Comparison of ENCODE assay signal across 24 cellular contexts in the genomic region with DNA sequence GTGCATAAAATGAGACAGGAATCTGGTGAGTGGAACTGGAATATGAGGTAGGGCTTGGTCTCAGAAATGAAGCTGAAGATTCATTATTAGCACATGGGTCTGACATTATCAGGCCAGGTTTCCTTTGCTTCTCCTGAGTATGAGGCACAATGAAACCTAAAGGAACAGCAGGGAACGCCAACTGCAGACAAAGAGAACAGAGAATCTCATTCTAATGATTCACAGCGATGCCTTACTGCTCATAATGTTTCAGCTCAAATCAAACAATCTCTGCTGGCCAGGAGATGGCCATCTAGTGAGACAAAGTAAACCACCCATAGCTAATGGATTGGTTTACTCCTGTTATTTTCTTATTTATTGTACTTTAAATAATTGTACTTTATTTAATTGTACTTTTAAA.
A peak's percentile ranks its signal among the peaks of the same experiment; 100 is the strongest.
DNase-seq lines count a peak whose midpoint lies in the region; ATAC-seq, FAIRE-seq and TF ChIP-seq lines count a peak whose summit lies in the region.
"Had no signal": no experiment of that assay in that cellular context is flagged by ENCODE, and none has a peak within 500 bp of the region (broad histone marks: within the 10 kb centered on the region; RNA-seq: fewer than 3 reads in every experiment).

No MANE protein-coding gene starts in this region.

- H3K27ac Mint-ChIP-seq in WTC11: peak overlapping the region; percentile 3; the same call in 1 of the 2 replicates
- H3K27ac Mint-ChIP-seq: activated T-cell treated with anti-CD3 and anti-CD28 coated beads, Interleukin-2, amount 50 U/mL, for 24 hours; CD4-positive, CD25-positive, alpha-beta regulatory T cell had no signal

- H3K4me1 ChIP-seq in mesendoderm (ENCODE audit: control insufficient read depth, low read depth, low read length): no peaks in the 10 kb centered on the region
- H3K4me1 ChIP-seq: SJSA1 had no signal

- peak; percentile 71 for ATAC-seq in WTC11
- ATAC-seq in HG03378 (IDR thresholded peaks at IDR 0.05; ENCODE audit: unreplicated experiment): no peak
- ATAC-seq: gastroesophageal sphincter, lower lobe of right lung, sciatic nerve had no signal

- H3K27ac ChIP-seq in mesendoderm (ENCODE audit: low read depth, low read length): no peak overlapping the region
- H3K27ac ChIP-seq: brain microvascular endothelial cell, gastroesophageal sphincter, lower lobe of right lung, SJSA1, stomach, transverse colon had no signal

- no peak overlapping the region for H3K9ac ChIP-seq in mesendoderm (ENCODE audit: low read length)

- POLR2A ChIA-PET in WTC11 (lab: Charles Lee): interaction anchor here (0.6 kb wide), 1 partner anchor 28 kb away, joined by 4 read pairs; no protein-coding TSS in a partner anchor

- H3K4ac ChIP-seq in mesendoderm (ENCODE audit: low read depth, low read length): no peak overlapping the region

- FAIRE-seq in HTR-8/SVneo (lab: Jason Lieb, UNC) (peak; percentile 4), D721Med (lab: Jason Lieb, UNC) (no peak)
- FAIRE-seq: colon, kidney had no signal

- no peak overlapping the region for H2BK5ac ChIP-seq in mesendoderm (ENCODE audit: low read length)

- H4K8ac ChIP-seq in mesendoderm (ENCODE audit: low read depth, low read length): no peak overlapping the region

- H3K4me1 Mint-ChIP-seq in WTC11: peaks cover 14% of the 10 kb centered on the region

- no peak overlapping the region for H2BK120ac ChIP-seq in mesendoderm (ENCODE audit: low read depth, low read length)

- no peak overlapping the region for H4K5ac ChIP-seq in mesendoderm (ENCODE audit: low read length)

- DNase-seq in EH (ENCODE audit: low read depth) (peak; percentile 14), HTR-8/SVneo (ENCODE audit: insufficient read length, low spot score) (no peak), WTC11 (ENCODE audit: low spot score) (no peak), mesendoderm (peak; percentile 10), D721Med (ENCODE audit: insufficient read length, low spot score) (no peak), NCI-H1048 (lab: John Stamatoyannopoulos, UW) (no peak)
- no peak for DNase-seq in activated CD4-positive, alpha-beta T cell treated with anti-CD3 and anti-CD28 coated beads for 1 hour
- DNase-seq: activated CD8-positive, alpha-beta memory T cell treated with anti-CD3 and anti-CD28 coated beads for 24 hours; activated T-cell treated with anti-CD3 and anti-CD28 coated beads, Interleukin-2, amount 50 U/mL, for 24 hours; brain microvascular endothelial cell; CD4-positive, CD25-positive, alpha-beta regulatory T cell; effector memory CD4-positive, alpha-beta T cell; kidney; lower lobe of right lung; NCI-H1694; NCI-H446; stomach; T-helper 1 cell; transverse colon had no signal

- H3K4me3 ChIP-seq in mesendoderm (ENCODE audit: low read length): no peak overlapping the region
- H3K4me3 ChIP-seq: gastroesophageal sphincter, lower lobe of right lung, SJSA1, stomach, transverse colon had no signal

- H3K36me3 Mint-ChIP-seq in WTC11: no peaks in the 10 kb centered on the region; the same call in 1 of the 2 replicates
- H3K36me3 Mint-ChIP-seq: CD4-positive, CD25-positive, alpha-beta regulatory T cell had no signal

- no peak overlapping the region for H3K23ac ChIP-seq in mesendoderm (ENCODE audit: low read length)

- WGBS in mesendoderm (ENCODE audit: extremely low coverage, insufficient coverage, low lambda C conversion rate): no CpG with 5 or more reads among the region's 2 CpGs

- no peaks in the 10 kb centered on the region for H3K79me2 ChIP-seq in mesendoderm (ENCODE audit: control insufficient read depth, insufficient read depth, low read length)

- no peak overlapping the region for H3K18ac ChIP-seq in mesendoderm (ENCODE audit: low read length)

- no peak overlapping the region for H3K4me2 ChIP-seq in mesendoderm (ENCODE audit: low read length)

- no peaks in the 10 kb centered on the region for H3K27me3 ChIP-seq in mesendoderm (ENCODE audit: insufficient read depth, low read length, poor library complexity)
- H3K27me3 ChIP-seq: brain microvascular endothelial cell, gastroesophageal sphincter, SJSA1, stomach, transverse colon had no signal

- no peaks in the 10 kb centered on the region for H3K79me1 ChIP-seq in mesendoderm (ENCODE audit: low read length)

- no peaks in the 10 kb centered on the region for H3K36me3 ChIP-seq in mesendoderm (ENCODE audit: control insufficient read depth, insufficient read depth, low read length)
- H3K36me3 ChIP-seq: brain microvascular endothelial cell, gastroesophageal sphincter, lower lobe of right lung, SJSA1, transverse colon had no signal

- no peak overlapping the region for H2BK15ac ChIP-seq in mesendoderm (replicated peaks; ENCODE audit: low read depth)

- no peaks in the 10 kb centered on the region for H3K27me3 Mint-ChIP-seq in WTC11 (ENCODE audit: low read depth)
- H3K27me3 Mint-ChIP-seq: activated T-cell treated with anti-CD3 and anti-CD28 coated beads, Interleukin-2, amount 50 U/mL, for 24 hours had no signal

- H3K56ac ChIP-seq in mesendoderm (ENCODE audit: low read length): no peak overlapping the region

- H3K4me3 Mint-ChIP-seq in WTC11: no peak overlapping the region
- H3K4me3 Mint-ChIP-seq: activated T-cell treated with anti-CD3 and anti-CD28 coated beads, Interleukin-2, amount 50 U/mL, for 24 hours; CD4-positive, CD25-positive, alpha-beta regulatory T cell had no signal

- TF ChIP-seq CTCF in WTC11 (IDR thresholded peaks at IDR 0.05): no peak
- TF ChIP-seq CTCF in D721Med (IDR thresholded peaks at IDR 0.05; ENCODE audit: insufficient read depth, missing control alignments): no peak

- H3K9me3 Mint-ChIP-seq in WTC11: 0 out of 2 replicates have a peak, but pooled peaks cover 5% of the 10 kb centered on the region
- H3K9me3 Mint-ChIP-seq: activated T-cell treated with anti-CD3 and anti-CD28 coated beads, Interleukin-2, amount 50 U/mL, for 24 hours had no signal

- H2AK5ac ChIP-seq in mesendoderm (ENCODE audit: low read length): no peak overlapping the region

- CTCF ChIA-PET in WTC11 (lab: Charles Lee): interaction anchor here (1.5 to 1.6 kb wide), 3 partner anchors 23 to 172 kb away, joined by 4 to 8 read pairs (median 4); no protein-coding TSS in a partner anchor

TF ChIP-seq in WTC11, 78 proteins besides CTCF, POLR2A, EP300 and RAD21:
- TF ChIP-seq NFE2L1 (CRISPR knock-in tag; IDR thresholded peaks at IDR 0.05) (no peak), ZNF425 (CRISPR knock-in tag; conservative IDR thresholded peaks at IDR 0.05) (no peak), CREB1 (CRISPR knock-in tag; IDR thresholded peaks at IDR 0.05) (no peak), ZNF423 (CRISPR knock-in tag; IDR thresholded peaks at IDR 0.05) (no peak), ZNF232 (CRISPR knock-in tag; IDR thresholded peaks at IDR 0.05) (no peak), NFYB (CRISPR knock-in tag; conservative IDR thresholded peaks at IDR 0.05; ENCODE audit: low read depth) (no peak), GABPB1 (CRISPR knock-in tag; IDR thresholded peaks at IDR 0.05) (no peak), FOXP4 (CRISPR knock-in tag; IDR thresholded peaks at IDR 0.05) (no peak), SMAD3 (CRISPR knock-in tag; IDR thresholded peaks at IDR 0.05; ENCODE audit: borderline replicate concordance) (no peak)
- TF ChIP-seq, protein P1, sequence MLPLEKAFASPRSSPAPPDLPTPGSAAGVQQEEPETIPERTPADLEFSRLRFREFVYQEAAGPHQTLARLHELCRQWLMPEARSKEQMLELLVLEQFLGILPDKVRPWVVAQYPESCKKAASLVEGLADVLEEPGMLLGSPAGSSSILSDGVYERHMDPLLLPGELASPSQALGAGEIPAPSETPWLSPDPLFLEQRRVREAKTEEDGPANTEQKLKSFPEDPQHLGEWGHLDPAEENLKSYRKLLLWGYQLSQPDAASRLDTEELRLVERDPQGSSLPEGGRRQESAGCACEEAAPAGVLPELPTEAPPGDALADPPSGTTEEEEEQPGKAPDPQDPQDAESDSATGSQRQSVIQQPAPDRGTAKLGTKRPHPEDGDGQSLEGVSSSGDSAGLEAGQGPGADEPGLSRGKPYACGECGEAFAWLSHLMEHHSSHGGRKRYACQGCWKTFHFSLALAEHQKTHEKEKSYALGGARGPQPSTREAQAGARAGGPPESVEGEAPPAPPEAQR (CRISPR knock-in tag; IDR thresholded peaks at IDR 0.05): no peak

Comparison
In these comparisons a context has a peak if more than half of its experiments do, and no peak if none do; other contexts are left out.
1. DNase-seq: peak in EH (single experiment) and mesendoderm (single experiment); none in HTR-8/SVneo (single experiment), WTC11 (single experiment), D721Med (single experiment), NCI-H1048 (single experiment) and activated CD4-positive, alpha-beta T cell treated with anti-CD3 and anti-CD28 coated beads for 1 hour (single experiment).